In genomic region chr14:54683882-54684794, GRCh38 we compare ENCODE assay signal across 9 cellular contexts.
A peak's percentile ranks its signal among the peaks of the same experiment; 100 is the strongest.
DNase-seq lines count a peak whose midpoint lies in the region; TF ChIP-seq lines count a peak whose summit lies in the region.
"Had no signal": no experiment of that assay in that cellular context is flagged by ENCODE, and none has a peak within 500 bp of the region (broad histone marks: within the 10 kb centered on the region; RNA-seq: fewer than 3 reads in every experiment).

No MANE protein-coding gene starts in this region.

- no peaks in the 10 kb centered on the region for H3K9me3 ChIP-seq in transverse colon

- H3K36me3 Mint-ChIP-seq in HFFc6 (ENCODE audit: low read depth), result peaks cover 14% of the 10 kb centered on the region
- H3K36me3 Mint-ChIP-seq in brain, result no peaks in the 10 kb centered on the region

- TF ChIP-seq EP300 in transverse colon (IDR thresholded peaks at IDR 0.05; ENCODE audit: low read depth), result no peak

- H3K27me3 Mint-ChIP-seq in HFFc6 (ENCODE audit: insufficient read depth) (peaks cover 10% of the 10 kb centered on the region), brain (peaks cover 7% of the 10 kb centered on the region)
- H3K27me3 Mint-ChIP-seq: IgD-negative memory B cell had no signal

- no peak overlapping the region for H3K4me3 ChIP-seq in transverse colon

- H3K4me1 Mint-ChIP-seq in HFFc6 (ENCODE audit: low read depth), result peaks cover 92% of the 10 kb centered on the region
- peaks cover 74% of the 10 kb centered on the region for H3K4me1 Mint-ChIP-seq in brain

- H3K36me3 ChIP-seq in transverse colon, result no peaks in the 10 kb centered on the region

- H3K4me3 Mint-ChIP-seq in HFFc6 (peak overlapping the region; percentile 83), brain (no peak overlapping the region)
- H3K4me3 Mint-ChIP-seq: IgD-negative memory B cell had no signal

- DNase-seq in HFFc6 (peak; percentile 79), iPS-NIHi7 (ENCODE audit: extremely low spot score) (peak; percentile 70), transverse colon (peak; percentile 37), globus pallidus (ENCODE audit: low spot score) (no peak), HuH-7 (ENCODE audit: low spot score) (no peak), NCI-H748 treated with DMSO at 0.1 percent for 48 hours (lab: John Stamatoyannopoulos, UW) (no peak)
- DNase-seq: central memory CD4-positive, alpha-beta T cell had no signal

- intact Hi-C loops in transverse colon (cut with DNase I; ENCODE audit: low total_unique reads), result no loop called here

- TF ChIP-seq POLR2A in transverse colon (IDR thresholded peaks at IDR 0.05), result no peak

- in situ Hi-C loops in transverse colon (cut with MboI; ENCODE audit: low pct_ligation_motif_present in 1 of 4, low pct_unique_long_range_greater_than_20kb in 1 of 4, low sequenced_read_pairs in 3 of 4), result loop anchor here in 1 of 4 donors (10.0 kb wide), 1 partner anchor 109 kb away; no protein-coding TSS in a partner anchor

- H3K9me3 Mint-ChIP-seq in HFFc6 (no peaks in the 10 kb centered on the region), brain (no peaks in the 10 kb centered on the region)
- H3K9me3 Mint-ChIP-seq: IgD-negative memory B cell had no signal

- peaks cover 0 to 46% (median 15%) of the 10 kb centered on the region in 4 donors for H3K4me1 ChIP-seq in transverse colon

- WGBS in transverse colon (ENCODE audit: low coverage in 1 of 2), 2 donors, result 20 to 59% methylated on average over 1 to 8 of the region's 8 CpGs

- H3K27ac Mint-ChIP-seq in HFFc6 (peak overlapping the region; percentile 84), brain (peak overlapping the region in 4 of 5 experiments; percentile 4 to 87 (median 60))

- TF ChIP-seq CTCF in HFFc6 (IDR thresholded peaks at IDR 0.05) (no peak), brain (conservative IDR thresholded peaks at IDR 0.05) (no peak), transverse colon (IDR thresholded peaks at IDR 0.05) (no peak)

- H3K27me3 ChIP-seq in transverse colon, result no peaks in the 10 kb centered on the region

- peak overlapping the region; percentile 61 to 80 (median 78) for H3K27ac ChIP-seq in transverse colon

Comparison
In these comparisons a context has a peak if more than half of its experiments do, and no peak if none do; other contexts are left out.
1. DNase-seq: peak in HFFc6 (single experiment), iPS-NIHi7 (single experiment) and transverse colon (single experiment); none in globus pallidus (single experiment), HuH-7 (single experiment) and NCI-H748 treated with DMSO at 0.1 percent for 48 hours (single experiment).